Comparison of ENCODE assay signal across 34 cellular contexts in genomic region chr9:125611366-125611765, GRCh38.
DNase-seq lines count a peak whose midpoint lies in the region; ATAC-seq, FAIRE-seq and TF ChIP-seq lines count a peak whose summit lies in the region.
"Had no signal": no experiment of that assay in that cellular context is flagged by ENCODE, and none has a peak within 500 bp of the region (broad histone marks: within the 10 kb centered on the region; RNA-seq: fewer than 3 reads in every experiment).

No MANE protein-coding gene starts in this region.

- TF ChIP-seq EP300 in K562 (IDR thresholded peaks at IDR 0.05; ENCODE audit: low read length) = no peak

- H3K36me3 ChIP-seq in BLaER1 (peaks cover 6% of the 10 kb centered on the region; the same call in 1 of the 2 replicates), HEK293 (ENCODE audit: control insufficient read depth in 2 of 2, insufficient read depth in 1 of 2, low read length in 2 of 2) (no peaks in the 10 kb centered on the region), K562 (ENCODE audit: control insufficient read depth, insufficient read depth, low read length) (no peaks in the 10 kb centered on the region), thyroid gland (no peaks in the 10 kb centered on the region)
- H3K36me3 ChIP-seq: BE2C had no signal

- WGBS in K562 (ENCODE audit: insufficient coverage, low coverage, missing lambda C conversion rate) = 100% methylated on average over 1 of the region's 1 CpG
- 92 to 94% methylated on average over 1 of the region's 1 CpG for WGBS in thyroid gland, 2 donors

- TF ChIP-seq CTCF in HEK293 (tag by site-specific recombination; IDR thresholded peaks at IDR 0.05) = no peak
- TF ChIP-seq CTCF in K562 (IDR thresholded peaks at IDR 0.05 in 2 of 3, conservative IDR thresholded peaks at IDR 0.05 in 1 of 3; ENCODE audit: insufficient read depth in 2 of 3, low read depth in 1 of 3, low read length in 3 of 3) = no peak
- no peak for TF ChIP-seq CTCF in thyroid gland (IDR thresholded peaks at IDR 0.05)

- H3K4me3 ChIP-seq in BLaER1 (no peak overlapping the region), HEK293 (ENCODE audit: low read depth, low read length) (no peak overlapping the region), K562 (no peak overlapping the region), thyroid gland (replicated peaks in 1 of 3) (no peak overlapping the region)
- H3K4me3 ChIP-seq: A549; BLaER1 treated with 17β-estradiol and CSF1 and Interleukin-3, amounts not matched to agents 10 nM and 100 nM had no signal

- CTCF ChIA-PET in HEK293 (lab: Yijun Ruan, JAX) (no interaction called here), K562 (lab: Yijun Ruan, JAX; ENCODE audit: low intra/inter-chr PET ratio) (no interaction called here)

- no peak overlapping the region for H2AFZ ChIP-seq in K562 (ENCODE audit: low read depth, low read length)

- H3K79me2 ChIP-seq in K562 (ENCODE audit: control insufficient read depth, insufficient read depth, low read length) = peaks cover 3% of the 10 kb centered on the region; the same call in 1 of the 3 replicates

- H3K9me3 ChIP-seq in BLaER1 (0 out of 2 replicates have a peak, but pooled peaks cover 11% of the 10 kb centered on the region), HEK293 (ENCODE audit: control insufficient read depth, insufficient read depth, low read depth, low read length) (no peaks in the 10 kb centered on the region), K562 (replicated peaks; ENCODE audit: control insufficient read depth, insufficient read depth, low read depth, low read length) (no peaks in the 10 kb centered on the region), thyroid gland (no peaks in the 10 kb centered on the region)
- H3K9me3 ChIP-seq: A549, BE2C, Caco-2 had no signal

- H3K9ac ChIP-seq in BLaER1 = no peak overlapping the region
- H3K9ac ChIP-seq in K562 (ENCODE audit: insufficient read depth in 1 of 2, low read depth in 2 of 2, low read length in 2 of 2) = no peak overlapping the region
- H3K9ac ChIP-seq: BLaER1 treated with 17β-estradiol and CSF1 and Interleukin-3, amounts not matched to agents 10 nM and 100 nM had no signal

- H3K4me1 ChIP-seq in BLaER1 (peaks cover 38% of the 10 kb centered on the region), HEK293 (ENCODE audit: control insufficient read depth, insufficient read depth, low read length) (no peaks in the 10 kb centered on the region), K562 (replicated peaks in 1 of 2; ENCODE audit: control insufficient read depth in 2 of 2, insufficient read depth in 2 of 2, low read length in 2 of 2) (no peaks in the 10 kb centered on the region; a peak in 2 of 5 replicates), thyroid gland (no peaks in the 10 kb centered on the region)
- H3K4me1 ChIP-seq: A549, BE2C, Caco-2 had no signal

- no peak for TF ChIP-seq RAD21 in K562 (CRISPR knock-in tag; conservative IDR thresholded peaks at IDR 0.05 in 1 of 2, IDR thresholded peaks at IDR 0.05 in 1 of 2)

- H4K20me1 ChIP-seq in BLaER1 (peaks cover 36% of the 10 kb centered on the region; the same call in 1 of the 2 replicates), K562 (replicated peaks; ENCODE audit: control insufficient read depth, insufficient read depth, low read length) (no peaks in the 10 kb centered on the region)

- POLR2A ChIA-PET in HEK293 (lab: Yijun Ruan, JAX) (interaction anchor here (0.5 to 0.6 kb wide), 2 partner anchors 39 to 1221 kb away, joined by 3 read pairs; no protein-coding TSS in a partner anchor), K562 (lab: Yijun Ruan, JAX) (no interaction called here)

- H3K27me3 ChIP-seq in BLaER1 = no peaks in the 10 kb centered on the region
- H3K27me3 ChIP-seq in K562 (ENCODE audit: control insufficient read depth in 2 of 2, insufficient read depth in 2 of 2, low read length in 2 of 2) = no peaks in the 10 kb centered on the region
- no peaks in the 10 kb centered on the region for H3K27me3 ChIP-seq in thyroid gland
- H3K27me3 ChIP-seq: BE2C; BLaER1 treated with 17β-estradiol and CSF1 and Interleukin-3, amounts not matched to agents 10 nM and 100 nM had no signal

- TF ChIP-seq POLR2A in H54 (IDR thresholded peaks at IDR 0.05; ENCODE audit: low read depth, low read length) (no peak), K562 (conservative IDR thresholded peaks at IDR 0.05) (no peak), thyroid gland (IDR thresholded peaks at IDR 0.05) (no peak)

- intact Hi-C loops in K562 (cut with micrococcal nuclease) (no loop called here), thyroid gland (cut with DNase I) (no loop called here)

- no peaks in the 10 kb centered on the region for H3K9me1 ChIP-seq in K562 (ENCODE audit: control insufficient read depth, insufficient read depth, low read length)

- H3K27ac ChIP-seq in BLaER1 (no peak overlapping the region), HEK293 (ENCODE audit: extremely low read depth, low read depth, low read length) (no peak overlapping the region), K562 (ENCODE audit: extremely low read depth, low read depth, low read length) (no peak overlapping the region), thyroid gland (no peak overlapping the region)
- H3K27ac ChIP-seq: 22Rv1; A549; BLaER1 treated with 17β-estradiol and CSF1 and Interleukin-3, amounts not matched to agents 10 nM and 100 nM; C4-2B had no signal

- peak; percentile 23 for FAIRE-seq in H54 (lab: Jason Lieb, UNC)
- FAIRE-seq in K562 (lab: Jason Lieb, UNC) = peak; percentile 29
- FAIRE-seq: A204.1, A549, D721Med had no signal

- H3K4me2 ChIP-seq in BLaER1 (peak overlapping the region; percentile 23; the same call in 1 of the 2 replicates), K562 (ENCODE audit: insufficient read depth, low read length) (no peak overlapping the region)
- H3K4me2 ChIP-seq: A549 had no signal

- no TSS peak for BruUV-seq in K562 (replicated peaks; lab: Mats Ljungman, UMichigan)

- ATAC-seq in K562 (no peak), GM18517 (IDR thresholded peaks at IDR 0.05; ENCODE audit: unreplicated experiment) (no peak), GM21529 (IDR thresholded peaks at IDR 0.05; ENCODE audit: unreplicated experiment) (no peak)
- ATAC-seq: A549; CD8-positive, alpha-beta T cell had no signal

- in situ Hi-C loops in K562 (cut with MboI) = no loop called here

- DNase-seq in H54 (ENCODE audit: insufficient read length, low spot score) (no peak), K562 (ENCODE audit: extremely low read depth in 1 of 4, low spot score in 3 of 4) (no peak), thyroid gland (no peak)
- no peak for DNase-seq in stimulated activated CD4-positive, alpha-beta T cell treated with anti-CD3 and anti-CD28 coated beads, Interleukin-15, amount 100 ng/mL, for 24 hours
- DNase-seq: 8988T; ACHN; AML-193; BE2C; C1 segment of cervical spinal cord; Caco-2; Calu3; CD4-positive, alpha-beta memory T cell; CD4-positive, alpha-beta T cell; CD4-positive, CD25-positive, alpha-beta regulatory T cell; CD8-positive, alpha-beta memory T cell; CD8-positive, alpha-beta T cell; COR-L47; DMS 273 treated with DMSO at 0.1 percent for 48 hours; DMS153; DMS53; DMS79; DMS79 treated with DMSO at 0.1 percent for 48 hours; DND-41; EL had no signal

TF ChIP-seq in HEK293, 187 proteins besides CTCF, POLR2A, EP300 and RAD21:
- TF ChIP-seq ZNF426 (tag by site-specific recombination; IDR thresholded peaks at IDR 0.05) = no peak
- peak; percentile 97 for TF ChIP-seq ZNF558 (tag by site-specific recombination; IDR thresholded peaks at IDR 0.05)

TF ChIP-seq in K562, 482 proteins besides CTCF, POLR2A, EP300 and RAD21 (continues in another document):
- TF ChIP-seq ZNF561 (CRISPR knock-in tag; conservative IDR thresholded peaks at IDR 0.05) = no peak
- TF ChIP-seq MCM2 (IDR thresholded peaks at IDR 0.05; ENCODE audit: low read depth) = no peak
- no peak for TF ChIP-seq POLR3G (IDR thresholded peaks at IDR 0.05; ENCODE audit: extremely low read depth, insufficient read length, insufficient replicate concordance)
- TF ChIP-seq ZNF695 (CRISPR knock-in tag; IDR thresholded peaks at IDR 0.05) = no peak
- no peak for TF ChIP-seq E4F1 (CRISPR knock-in tag; IDR thresholded peaks at IDR 0.05; ENCODE audit: borderline replicate concordance)
- no peak for TF ChIP-seq ZNF165 (CRISPR knock-in tag; IDR thresholded peaks at IDR 0.05; ENCODE audit: borderline replicate concordance)
- no peak for TF ChIP-seq GABPB2 (CRISPR knock-in tag; conservative IDR thresholded peaks at IDR 0.05)
- TF ChIP-seq TCF7 (IDR thresholded peaks at IDR 0.05; ENCODE audit: borderline replicate concordance) = no peak
- no peak for TF ChIP-seq SAP30 (IDR thresholded peaks at IDR 0.05; ENCODE audit: borderline replicate concordance, insufficient read depth, low read depth, low read length, poor library complexity, severe bottlenecking)
- TF ChIP-seq ZBTB8A (IDR thresholded peaks at IDR 0.05; ENCODE audit: partially characterized antibody) = no peak
- TF ChIP-seq MCM3 (IDR thresholded peaks at IDR 0.05) = no peak
- no peak for TF ChIP-seq KHSRP (IDR thresholded peaks at IDR 0.05)
- no peak for TF ChIP-seq KAT2B (IDR thresholded peaks at IDR 0.05; ENCODE audit: low read depth, low read length)
